Comparison of ENCODE assay signal across 8 cellular contexts in genomic region chr6:142301421-142302391, GRCh38. TPM values are rescaled to one million over a fixed set of nuclear protein-coding genes. Genes with fewer than 3 reads are reported as not detected.
DNase-seq lines count a peak whose midpoint lies in the region; ATAC-seq and TF ChIP-seq lines count a peak whose summit lies in the region.

Gene ADGRG6, plus strand, starts transcription at chr6:142302007. Its CDS starts 323 bp downstream, at chr6:142302330.

- no peaks in the 10 kb centered on the region for H4K20me1 ChIP-seq in hepatocyte (ENCODE audit: insufficient read depth, poor library complexity, severe bottlenecking)

- peak within 1 kb of the TSS; percentile 4; the same call in 1 of the 2 replicates for H3K27ac ChIP-seq in SJCRH30
- peak within 1 kb of the TSS; percentile 83 for H3K27ac ChIP-seq in hepatocyte

- H3K36me3 Mint-ChIP-seq in activated naive CD8-positive, alpha-beta T cell treated with anti-CD3 and anti-CD28 coated beads, Interleukin-2, amount 50 U/mL, for 24 hours (ENCODE audit: low read depth), result no peaks in the 10 kb centered on the region

- TF ChIP-seq CTCF in hepatocyte (IDR thresholded peaks at IDR 0.05; ENCODE audit: poor library complexity), result peak; percentile 32

- H3K27me3 Mint-ChIP-seq in activated naive CD8-positive, alpha-beta T cell treated with anti-CD3 and anti-CD28 coated beads, Interleukin-2, amount 50 U/mL, for 24 hours, result peaks cover 25% of the 10 kb centered on the region

- peaks cover 13% of the 10 kb centered on the region for H3K4me1 Mint-ChIP-seq in activated naive CD8-positive, alpha-beta T cell treated with anti-CD3 and anti-CD28 coated beads, Interleukin-2, amount 50 U/mL, for 24 hours

- peak within 1 kb of the TSS; percentile 68 for H3K27ac Mint-ChIP-seq in activated naive CD8-positive, alpha-beta T cell treated with anti-CD3 and anti-CD28 coated beads, Interleukin-2, amount 50 U/mL, for 24 hours

- H3K9me3 ChIP-seq in SJCRH30 (replicated peaks) (no peaks in the 10 kb centered on the region), hepatocyte (ENCODE audit: low read depth) (no peaks in the 10 kb centered on the region)

- ATAC-seq in GM18867 (IDR thresholded peaks at IDR 0.05; ENCODE audit: unreplicated experiment), result peak; percentile 86
- ATAC-seq in HG03108 (IDR thresholded peaks at IDR 0.05; ENCODE audit: unreplicated experiment), result peak; percentile 63
- ATAC-seq in activated naive CD8-positive, alpha-beta T cell treated with anti-CD3 and anti-CD28 coated beads, Interleukin-2, amount 50 U/mL, for 24 hours, result peak; percentile 92

- H3K4me2 ChIP-seq in hepatocyte, result peak within 1 kb of the TSS; percentile 88

- 2% methylated on average over 89 of the region's 91 CpGs for WGBS in hepatocyte (ENCODE audit: low lambda C conversion rate, missing lambda C conversion rate)

- H3K9me3 Mint-ChIP-seq in activated naive CD8-positive, alpha-beta T cell treated with anti-CD3 and anti-CD28 coated beads, Interleukin-2, amount 50 U/mL, for 24 hours, result no peaks in the 10 kb centered on the region

- H3K79me2 ChIP-seq in hepatocyte, result peaks cover 44% of the 10 kb centered on the region

- H3K27me3 ChIP-seq in SJCRH30 (no peaks in the 10 kb centered on the region), hepatocyte (no peaks in the 10 kb centered on the region)

- no peaks in the 10 kb centered on the region for H3K36me3 ChIP-seq in SJCRH30
- no peaks in the 10 kb centered on the region for H3K36me3 ChIP-seq in hepatocyte (replicated peaks; ENCODE audit: insufficient read depth, low read depth)

- DNase-seq in 8988T, result peak; percentile 37
- DNase-seq in SJCRH30, result peak; percentile 43 to 44
- DNase-seq in activated naive CD8-positive, alpha-beta T cell treated with anti-CD3 and anti-CD28 coated beads, Interleukin-2, amount 50 U/mL, for 24 hours, result peak; percentile 63
- peak; percentile 86 for DNase-seq in hepatocyte (ENCODE audit: low spot score)
- DNase-seq in skeletal muscle cell (ENCODE audit: low read depth), result no peak
- no peak for DNase-seq in NCI-H187 (lab: John Stamatoyannopoulos, UW)

- H3K4me1 ChIP-seq in SJCRH30 (peaks cover 5% of the 10 kb centered on the region), hepatocyte (ENCODE audit: insufficient read depth) (peaks cover 7% of the 10 kb centered on the region)

- peak within 1 kb of the TSS; percentile 78 for H3K4me3 Mint-ChIP-seq in activated naive CD8-positive, alpha-beta T cell treated with anti-CD3 and anti-CD28 coated beads, Interleukin-2, amount 50 U/mL, for 24 hours

- no peaks in the 10 kb centered on the region for H3K9me2 ChIP-seq in hepatocyte (replicated peaks; ENCODE audit: insufficient read depth)

- peak within 1 kb of the TSS; percentile 65 for H3K4me3 ChIP-seq in SJCRH30
- peak within 1 kb of the TSS; percentile 86 for H3K4me3 ChIP-seq in hepatocyte
- peak within 1 kb of the TSS; percentile 70 for H3K4me3 ChIP-seq in skeletal muscle cell (ENCODE audit: low read depth, low read length)

- H2AFZ ChIP-seq in hepatocyte, result peak within 1 kb of the TSS; percentile 85

RNA-seq across cellular contexts. Expression of gene ADGRG6, which starts in this region (rescaled TPM):
- 2.8 and 3.0 TPM in 2 replicates for total RNA-seq in SJCRH30 (2014; rRNA removed; shearing (Covaris generic))
- 59.5 and 92.0 TPM in 2 replicates for total RNA-seq in hepatocyte
- polyA plus RNA-seq in hepatocyte, result 13.9 and 15.0 TPM in 2 replicates

Comparison
In these comparisons a context has a peak if more than half of its experiments do, and no peak if none do; other contexts are left out.
1. RNA of gene ADGRG6 (total RNA-seq): 59.5 to 92.0 TPM in hepatocyte; 2.8 to 3.0 TPM in SJCRH30; every median in the first group is over 10 times any median in the second.
2. DNase-seq: peak in 8988T (single experiment), SJCRH30 (2 of 2), activated naive CD8-positive, alpha-beta T cell treated with anti-CD3 and anti-CD28 coated beads, Interleukin-2, amount 50 U/mL, for 24 hours (single experiment) and hepatocyte (single experiment); none in skeletal muscle cell (single experiment) and NCI-H187 (0 of 2).
3. Peak in every context shown above with its lines, with median percentiles within 50 percentile points of each other: ATAC-seq and H3K4me3 ChIP-seq.